Comparison of ENCODE assay signal across 17 cellular contexts in genomic region chr9:127723450-127723849, GRCh38. TPM values are rescaled to one million over a fixed set of nuclear protein-coding genes. Genes with fewer than 3 reads are reported as not detected.
DNase-seq lines count a peak whose midpoint lies in the region; ATAC-seq and TF ChIP-seq lines count a peak whose summit lies in the region.
"Had no signal": no experiment of that assay in that cellular context is flagged by ENCODE, and none has a peak within 500 bp of the region (broad histone marks: within the 10 kb centered on the region; RNA-seq: fewer than 3 reads in every experiment).

No MANE protein-coding gene starts in this region.

- H3K79me2 ChIP-seq in MM.1S (ENCODE audit: low read length), result no peaks in the 10 kb centered on the region

- no peaks in the 10 kb centered on the region for H3F3A ChIP-seq in MM.1S (ENCODE audit: insufficient read depth, low read length)

- H4K20me1 ChIP-seq in MM.1S (ENCODE audit: insufficient read depth, low read length), result no peaks in the 10 kb centered on the region

- H3K27me3 ChIP-seq in brain microvascular endothelial cell (replicated peaks), result no peaks in the 10 kb centered on the region
- peaks cover 8% of the 10 kb centered on the region; the same call in 1 of the 2 replicates for H3K27me3 ChIP-seq in MM.1S (replicated peaks; ENCODE audit: insufficient read depth, low read length)

- H3K9ac ChIP-seq in MM.1S (ENCODE audit: low read length), result no peak overlapping the region

- TF ChIP-seq CTCF in brain microvascular endothelial cell (IDR thresholded peaks at IDR 0.05; ENCODE audit: low read depth, low read length, missing control alignments) (peak; percentile 8), omental fat pad (IDR thresholded peaks at IDR 0.05) (no peak), MM.1S (IDR thresholded peaks at IDR 0.05; ENCODE audit: low read length) (no peak)

- no peak overlapping the region for H3K4me3 ChIP-seq in brain microvascular endothelial cell (ENCODE audit: low read depth, low read length)
- no peak overlapping the region for H3K4me3 ChIP-seq in MM.1S (ENCODE audit: low read length)
- H3K4me3 ChIP-seq: psoas muscle had no signal

- H3K9me2 ChIP-seq in MM.1S (replicated peaks; ENCODE audit: insufficient read depth, low read length), result no peaks in the 10 kb centered on the region

- H2AFZ ChIP-seq in MM.1S (ENCODE audit: low read length), result no peak overlapping the region

- H3K4me1 ChIP-seq in MM.1S (ENCODE audit: low read length), result no peaks in the 10 kb centered on the region
- H3K4me1 ChIP-seq: psoas muscle had no signal

- H3K4me2 ChIP-seq in MM.1S (ENCODE audit: low read depth, low read length), result no peak overlapping the region

- no peaks in the 10 kb centered on the region for H3K36me3 ChIP-seq in brain microvascular endothelial cell (replicated peaks)
- no peaks in the 10 kb centered on the region for H3K36me3 ChIP-seq in MM.1S (replicated peaks; ENCODE audit: insufficient read depth, low read length)

- no peak overlapping the region for H3K27ac ChIP-seq in brain microvascular endothelial cell
- H3K27ac ChIP-seq in MM.1S (ENCODE audit: low read length), result no peak overlapping the region
- H3K27ac ChIP-seq: psoas muscle had no signal

- H3K9me3 ChIP-seq in MM.1S (replicated peaks; ENCODE audit: insufficient read depth, low read length), result no peaks in the 10 kb centered on the region
- H3K9me3 ChIP-seq: psoas muscle had no signal

- peak; percentile 50 for ATAC-seq in omental fat pad (ENCODE audit: low FRiP score)
- no peak for ATAC-seq in HG02870 (IDR thresholded peaks at IDR 0.05; ENCODE audit: unreplicated experiment)
- ATAC-seq in activated CD4-positive, CD25-positive, alpha-beta regulatory T cell treated with anti-CD3 and anti-CD28 coated beads, Interleukin-2, amount 50 U/mL, for 24 hours, result no peak

- in situ Hi-C loops in brain microvascular endothelial cell (cut with HindIII; ENCODE audit: low pct_ligation_motif_present, low sequenced_read_pairs), result no loop called here

- DNase-seq in DMS79 (lab: John Stamatoyannopoulos, UW) (peak; percentile 33), NCI-H2029 treated with DMSO at 0.1 percent for 48 hours (lab: John Stamatoyannopoulos, UW) (peak; percentile 76), brain microvascular endothelial cell (peak; percentile 11), omental fat pad (ENCODE audit: low spot score) (no peak), T-helper 2 cell (no peak), MM.1S (no peak)
- DNase-seq: activated CD4-positive, alpha-beta T cell treated with anti-CD3 and anti-CD28 coated beads for 1 hour; activated gamma-delta T cell; cortex of kidney; DND-41; KBM-7; mesendoderm; NCI-H446 treated with DMSO at 0.1 percent for 48 hours had no signal

RNA-seq across cellular contexts. Expression of gene TTC16, which starts 7.6 kb away (rescaled TPM):
- under 1 TPM in 1 of 4 donors, not detected in 3; 0.28 TPM for total RNA-seq in omental fat pad
- total RNA-seq: temporal lobe had no signal

RNA-seq across cellular contexts. Expression of gene PTRH1, which starts 8.0 kb away (rescaled TPM):
- 10 to 100 TPM; 13.4 to 33.5 (median 23.6) TPM for total RNA-seq in omental fat pad

RNA-seq across cellular contexts. Expression of gene TOR2A, which starts 11.6 kb away (rescaled TPM):
- 10 to 100 TPM in 2 of 4 donors, 1 to 10 TPM in 2; 6.2 to 15.8 (median 11.0) TPM for total RNA-seq in omental fat pad

RNA-seq across cellular contexts. Expression of gene CFAP157, which starts 16.7 kb away (rescaled TPM):
- total RNA-seq in omental fat pad, result 1 to 10 TPM in 1 of 4 donors, under 1 TPM in 1, not detected in 2; 0.24 to 1.0 TPM

RNA-seq across cellular contexts. Expression of gene SH2D3C, which starts 55.0 kb away (rescaled TPM):
- total RNA-seq in omental fat pad, result 10 to 100 TPM in 3 of 4 donors, 1 to 10 TPM in 1; 7.1 to 33.6 (median 17.2) TPM

Comparison
In these comparisons a context has a peak if more than half of its experiments do, and no peak if none do; other contexts are left out.
1. DNase-seq: peak in DMS79 (single experiment), NCI-H2029 treated with DMSO at 0.1 percent for 48 hours (single experiment) and brain microvascular endothelial cell (single experiment); none in omental fat pad (single experiment), T-helper 2 cell (0 of 5) and MM.1S (single experiment).